Comparison of ENCODE assay signal across 8 cellular contexts in the genomic region with DNA sequence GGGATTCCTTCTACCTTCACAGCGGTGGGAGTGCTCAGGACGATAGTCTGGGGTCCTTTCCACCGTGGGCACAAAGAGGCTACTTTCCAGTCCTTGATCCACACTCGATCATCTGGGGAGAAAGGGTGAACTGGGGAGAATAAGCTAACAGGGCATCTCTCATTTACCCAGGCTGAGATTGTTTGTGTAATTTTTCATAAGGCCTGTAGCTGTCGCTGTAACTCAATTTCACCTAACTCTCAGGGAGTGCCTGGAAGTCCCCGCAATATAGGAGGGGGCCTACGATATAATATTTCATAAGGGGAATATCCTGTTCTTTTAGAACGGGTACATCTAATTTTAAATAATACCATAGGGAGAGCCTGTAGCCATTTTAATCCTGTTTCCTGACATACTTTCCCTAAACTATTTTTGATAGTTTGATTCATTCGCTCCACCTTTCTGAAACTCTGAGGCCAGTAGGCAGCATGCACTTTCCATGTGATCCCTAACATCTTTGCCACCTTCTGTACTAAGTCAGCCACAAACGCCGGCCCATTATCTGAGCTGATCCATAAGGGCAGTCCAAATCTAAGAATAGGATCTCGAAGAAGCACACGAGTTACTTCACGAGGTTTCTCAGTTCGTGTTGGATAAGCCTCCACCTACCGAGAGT.
DNase-seq lines count a peak whose midpoint lies in the region; ATAC-seq, FAIRE-seq and TF ChIP-seq lines count a peak whose summit lies in the region.
"Not testable (repeated sequence)": the region's sequence is repeated elsewhere in the genome, so short reads cannot be mapped to it uniquely, and the experiment has no call there.

No MANE protein-coding gene starts in this region.

- TF ChIP-seq CTCF in Calu3 (IDR thresholded peaks at IDR 0.05; ENCODE audit: unreplicated experiment), result peak; percentile 62
- peak in 1 of 3 experiments; percentile 3; a peak in 1 of 4 replicates for TF ChIP-seq CTCF in H1 (IDR thresholded peaks at IDR 0.05; ENCODE audit: control extremely low read depth in 1 of 3, insufficient read depth in 1 of 3, low read depth in 1 of 3, low read length in 3 of 3)
- peak in 8 of 9 donors; percentile 18 to 59 (median 52) for TF ChIP-seq CTCF in heart right ventricle (IDR thresholded peaks at IDR 0.05)
- peak; percentile 63 for TF ChIP-seq CTCF in neural progenitor cell (IDR thresholded peaks at IDR 0.05)
- peak in 4 of 5 experiments; percentile 12 to 37 (median 28) for TF ChIP-seq CTCF in tibial nerve (IDR thresholded peaks at IDR 0.05)

- not testable (repeated sequence) for H3K18ac ChIP-seq in H1 (ENCODE audit: extremely low read depth, low read length)

- CTCF ChIA-PET in Calu3 (lab: Charles Lee) (interaction anchor here (1.4 to 1.9 kb wide), 2 partner anchors 38 to 463 kb away, joined by 5 to 9 read pairs; no protein-coding TSS in a partner anchor), H1 (lab: Charles Lee; ENCODE audit: partially characterized antibody) (interaction anchor here (1.4 kb wide), 2 partner anchors 322 to 617 kb away, joined by 3 read pairs; no protein-coding TSS in a partner anchor)

- not testable (repeated sequence) for H3K56ac ChIP-seq in H1 (replicated peaks; ENCODE audit: insufficient read length, low read depth, low read length)

- H2AK5ac ChIP-seq in H1 (ENCODE audit: low read depth, low read length), result not testable (repeated sequence)

- H2BK5ac ChIP-seq in H1 (ENCODE audit: low read depth, low read length), result not testable (repeated sequence)

- H4K8ac ChIP-seq in H1 (ENCODE audit: extremely low read depth, insufficient read depth, low read length), result not testable (repeated sequence)

- ATAC-seq in heart right ventricle, result not testable (repeated sequence)

- H3K9ac ChIP-seq in GM23248; adipocyte (ENCODE audit: low read length); H1 (replicated peaks in 1 of 4; ENCODE audit: extremely low read depth in 1 of 4, low read depth in 3 of 4, low read length in 3 of 4); neural progenitor cell: not testable (repeated sequence)

- not testable (repeated sequence) for H3K23me2 ChIP-seq in H1 (ENCODE audit: low read depth, low read length)

- H2AFZ ChIP-seq in GM23248; H1 (ENCODE audit: low read length): not testable (repeated sequence)
- H2AFZ ChIP-seq in neural progenitor cell (replicated peaks), result peak overlapping the region; percentile 68

- peaks cover 12% of the 10 kb centered on the region for H3K27me3 Mint-ChIP-seq in Calu3 (ENCODE audit: unreplicated experiment)
- not testable (repeated sequence) for H3K27me3 Mint-ChIP-seq in neural progenitor cell (ENCODE audit: insufficient read depth, low read depth)

- not testable (repeated sequence) for H3F3A ChIP-seq in GM23248 (ENCODE audit: insufficient read depth); neural progenitor cell (ENCODE audit: low read depth)

- WGBS in GM23248 (ENCODE audit: low coverage in 1 of 2, low lambda C conversion rate in 2 of 2, missing lambda C conversion rate in 2 of 2), 2 experiments, result 29 to 30% methylated on average over 16 of the region's 16 CpGs
- 56% methylated on average over 16 of the region's 16 CpGs; no CpG with 5 or more reads in 1 of the 2 experiments for WGBS in H1 (ENCODE audit: extremely low coverage in 1 of 2, insufficient coverage in 1 of 2, insufficient read length in 1 of 2, insufficient replicate concordance in 2 of 2, low coverage in 1 of 2, low lambda C conversion rate in 2 of 2, missing lambda C conversion rate in 1 of 2), 2 experiments
- 37 to 41% methylated on average over 15 to 16 of the region's 16 CpGs for WGBS in heart right ventricle, 2 donors
- 37 to 44% methylated on average over 16 of the region's 16 CpGs for WGBS in tibial nerve, 2 donors

- peaks cover 40% of the 10 kb centered on the region for H3K4me1 Mint-ChIP-seq in Calu3 (ENCODE audit: low read depth, unreplicated experiment)
- not testable (repeated sequence) for H3K4me1 Mint-ChIP-seq in neural progenitor cell

- H3K4me2 ChIP-seq in GM23248 (ENCODE audit: unreplicated experiment); H1 (ENCODE audit: insufficient read depth in 1 of 2, low read depth in 2 of 2, low read length in 2 of 2); neural progenitor cell: not testable (repeated sequence)

- not testable (repeated sequence) for H3K4me3 ChIP-seq in GM23248; adipocyte (ENCODE audit: low read length); H1 (ENCODE audit: extremely low read depth in 1 of 4, insufficient read depth in 2 of 4, low read depth in 3 of 4, low read length in 4 of 4); heart right ventricle; neural progenitor cell; tibial nerve

- H3K14ac ChIP-seq in H1 (ENCODE audit: insufficient read length), result not testable (repeated sequence)

- H4K20me1 ChIP-seq in GM23248 (ENCODE audit: insufficient read depth); H1 (replicated peaks in 1 of 2; ENCODE audit: control insufficient read depth in 1 of 2, insufficient read depth in 2 of 2, low read length in 2 of 2); neural progenitor cell (ENCODE audit: low read depth): not testable (repeated sequence)

- H3K4ac ChIP-seq in H1 (replicated peaks; ENCODE audit: insufficient read length, low read depth, low read length), result not testable (repeated sequence)

- in situ Hi-C loops in GM23248 (cut with MboI), result loop anchor here (25.0 kb wide), 2 partner anchors 584 to 1259 kb away; a partner anchor contains a TSS

- H4K91ac ChIP-seq in H1 (replicated peaks; ENCODE audit: insufficient read length, low read length), result not testable (repeated sequence)

- not testable (repeated sequence) for H3K79me2 ChIP-seq in GM23248 (ENCODE audit: insufficient read depth); H1 (ENCODE audit: control insufficient read depth in 1 of 2, insufficient read depth in 2 of 2, low read length in 2 of 2); neural progenitor cell (ENCODE audit: low read depth)

- not testable (repeated sequence) for H4K5ac ChIP-seq in H1 (ENCODE audit: insufficient read length, low read depth, low read length)

- not testable (repeated sequence) for H3K4me1 ChIP-seq in GM23248 (ENCODE audit: insufficient read depth); adipocyte (ENCODE audit: control insufficient read depth, insufficient read depth, low read length); H1 (replicated peaks in 1 of 4; ENCODE audit: control insufficient read depth in 3 of 4, insufficient read depth in 4 of 4, low read length in 3 of 4); heart right ventricle; neural progenitor cell; tibial nerve

- TF ChIP-seq RAD21 in H1 (IDR thresholded peaks at IDR 0.05 in 1 of 2, conservative IDR thresholded peaks at IDR 0.05 in 1 of 2; ENCODE audit: low read depth in 2 of 2, low read length in 2 of 2), result peak; percentile 12; a peak in 2 of 4 replicates

- H3K4me3 Mint-ChIP-seq in Calu3 (ENCODE audit: low read depth, unreplicated experiment), result peak overlapping the region; percentile 68
- not testable (repeated sequence) for H3K4me3 Mint-ChIP-seq in neural progenitor cell

- TSS peak; percentile 92 for BruUV-seq in Calu3 (replicated peaks; lab: Mats Ljungman, UMichigan)

- TF ChIP-seq POLR2A in H1 (IDR thresholded peaks at IDR 0.05; ENCODE audit: control extremely low read depth in 1 of 2, low read depth in 2 of 2, low read length in 2 of 2); tibial nerve (IDR thresholded peaks at IDR 0.05): not testable (repeated sequence)

- H3K23ac ChIP-seq in H1 (ENCODE audit: insufficient read length), result not testable (repeated sequence)

- H3K36me3 Mint-ChIP-seq in Calu3 (ENCODE audit: insufficient read depth, unreplicated experiment), result peaks cover 13% of the 10 kb centered on the region
- H3K36me3 Mint-ChIP-seq in neural progenitor cell, result not testable (repeated sequence)

- H2BK12ac ChIP-seq in H1 (ENCODE audit: low read depth, low read length), result not testable (repeated sequence)

- FAIRE-seq in H1 (lab: Jason Lieb, UNC), result not testable (repeated sequence)

- not testable (repeated sequence) for TF ChIP-seq EP300 in H1 (IDR thresholded peaks at IDR 0.05; ENCODE audit: borderline replicate concordance in 1 of 2, low read depth in 2 of 2, low read length in 2 of 2); tibial nerve (IDR thresholded peaks at IDR 0.05)

- H3K27ac ChIP-seq in GM23248; H1 (ENCODE audit: low read depth, low read length); heart right ventricle; neural progenitor cell; tibial nerve: not testable (repeated sequence)

- not testable (repeated sequence) for H2BK20ac ChIP-seq in H1 (ENCODE audit: low read length)

- peak overlapping the region; percentile 85 for H3K27ac Mint-ChIP-seq in Calu3 (ENCODE audit: unreplicated experiment)
- H3K27ac Mint-ChIP-seq in neural progenitor cell, result not testable (repeated sequence)

- POLR2A ChIA-PET in H1 (lab: Charles Lee; ENCODE audit: partially characterized antibody), result not testable (repeated sequence)

- H3K36me3 ChIP-seq in GM23248 (ENCODE audit: low read depth); adipocyte (ENCODE audit: control insufficient read depth, insufficient read depth, low read length, severe bottlenecking); H1 (ENCODE audit: control insufficient read depth in 2 of 4, insufficient read depth in 4 of 4, low read length in 3 of 4); heart right ventricle; neural progenitor cell; tibial nerve: not testable (repeated sequence)

- not testable (repeated sequence) for H3K27me3 ChIP-seq in GM23248 (replicated peaks; ENCODE audit: insufficient read depth); adipocyte (replicated peaks; ENCODE audit: control insufficient read depth, insufficient read depth, low read length); H1 (replicated peaks in 1 of 4; ENCODE audit: control insufficient read depth in 3 of 4, extremely low read depth in 1 of 4, insufficient read depth in 3 of 4, low read length in 3 of 4); heart right ventricle; neural progenitor cell; tibial nerve

- H3K9me2 ChIP-seq in GM23248 (ENCODE audit: insufficient read depth), result not testable (repeated sequence)

- intact Hi-C loops in Calu3 (cut with micrococcal nuclease; ENCODE audit: unreplicated experiment); heart right ventricle (cut with DNase I): not testable (repeated sequence)

- not testable (repeated sequence) for H2BK15ac ChIP-seq in H1 (ENCODE audit: low read length)

- H2BK120ac ChIP-seq in H1 (replicated peaks; ENCODE audit: low read depth, low read length), result not testable (repeated sequence)

- not testable (repeated sequence) for H3K9me3 ChIP-seq in GM23248 (ENCODE audit: low read depth); adipocyte (ENCODE audit: control insufficient read depth, low read length); H1 (ENCODE audit: insufficient read depth in 2 of 2, low read depth in 1 of 2, low read length in 1 of 2); heart right ventricle; neural progenitor cell (ENCODE audit: low read depth); tibial nerve

- H3K9me3 Mint-ChIP-seq in Calu3 (ENCODE audit: low read depth, unreplicated experiment); neural progenitor cell: not testable (repeated sequence)

- not testable (repeated sequence) for DNase-seq in Calu3; H1 (ENCODE audit: low read depth in 1 of 2, low spot score in 2 of 2); heart right ventricle; neural progenitor cell (ENCODE audit: low spot score); tibial nerve (ENCODE audit: low spot score in 2 of 2)
- DNase-seq in GM23248, result peak; percentile 4
- DNase-seq in NCI-H82 (lab: John Stamatoyannopoulos, UW), result peak; percentile 8
- peak; percentile 3 for DNase-seq in adipocyte (ENCODE audit: low read depth)

- H3K79me1 ChIP-seq in H1 (ENCODE audit: low read depth, low read length), result not testable (repeated sequence)
